Comparison of ENCODE assay signal across 2 cellular contexts in the genomic region with DNA sequence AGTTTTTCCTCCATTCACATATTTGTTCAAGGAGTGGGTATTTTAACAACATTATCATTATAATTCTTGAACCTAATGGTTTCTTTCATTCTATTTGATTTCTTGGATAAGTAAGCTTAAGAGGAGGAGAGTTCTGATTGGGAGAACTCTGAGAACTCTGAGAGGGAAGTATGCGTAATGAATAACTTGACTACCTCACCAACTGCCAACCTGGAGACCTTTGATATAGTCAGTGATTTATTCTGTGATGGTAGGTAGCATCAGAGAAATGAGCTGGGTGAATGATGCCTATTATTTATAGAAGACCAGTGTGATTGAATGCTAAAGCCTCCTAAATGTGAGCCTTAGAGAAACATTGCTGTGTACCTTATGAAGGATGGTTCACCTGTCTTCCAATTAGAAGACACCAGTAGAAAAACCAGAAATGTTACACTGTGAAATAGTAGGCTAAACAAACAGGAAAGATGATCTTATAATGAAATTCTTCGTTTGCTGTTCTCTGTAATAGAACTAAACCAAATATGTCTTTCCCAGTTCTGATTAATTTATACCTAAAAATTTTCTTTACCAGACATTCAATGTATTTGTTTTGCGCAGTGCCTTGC.
TF ChIP-seq lines count a peak whose summit lies in the region.

No MANE protein-coding gene starts in this region.

TF ChIP-seq in HCT116, 20 proteins besides CTCF, POLR2A, EP300 and RAD21:
- no peak for TF ChIP-seq EZH2phosphoT487 (IDR thresholded peaks at IDR 0.05; ENCODE audit: borderline replicate concordance)
- TF ChIP-seq ZBTB33 (IDR thresholded peaks at IDR 0.05; ENCODE audit: extremely low read depth, insufficient replicate concordance, low read length), result no peak
- TF ChIP-seq ATF3 (IDR thresholded peaks at IDR 0.05), result no peak
- no peak for TF ChIP-seq SIN3A (IDR thresholded peaks at IDR 0.05; ENCODE audit: low read depth)
- TF ChIP-seq POLR2AphosphoS5 (IDR thresholded peaks at IDR 0.05; ENCODE audit: low read depth, low read length), result no peak
- no peak for TF ChIP-seq EGR1 (IDR thresholded peaks at IDR 0.05; ENCODE audit: low read depth)

TF ChIP-seq in GM12878, 131 proteins besides CTCF, POLR2A, EP300 and RAD21 (continued from another document):
- TF ChIP-seq CEBPZ (IDR thresholded peaks at IDR 0.05; ENCODE audit: low read depth, low read length), result no peak
